Comparison of ENCODE assay signal across 10 cellular contexts in the genomic region with DNA sequence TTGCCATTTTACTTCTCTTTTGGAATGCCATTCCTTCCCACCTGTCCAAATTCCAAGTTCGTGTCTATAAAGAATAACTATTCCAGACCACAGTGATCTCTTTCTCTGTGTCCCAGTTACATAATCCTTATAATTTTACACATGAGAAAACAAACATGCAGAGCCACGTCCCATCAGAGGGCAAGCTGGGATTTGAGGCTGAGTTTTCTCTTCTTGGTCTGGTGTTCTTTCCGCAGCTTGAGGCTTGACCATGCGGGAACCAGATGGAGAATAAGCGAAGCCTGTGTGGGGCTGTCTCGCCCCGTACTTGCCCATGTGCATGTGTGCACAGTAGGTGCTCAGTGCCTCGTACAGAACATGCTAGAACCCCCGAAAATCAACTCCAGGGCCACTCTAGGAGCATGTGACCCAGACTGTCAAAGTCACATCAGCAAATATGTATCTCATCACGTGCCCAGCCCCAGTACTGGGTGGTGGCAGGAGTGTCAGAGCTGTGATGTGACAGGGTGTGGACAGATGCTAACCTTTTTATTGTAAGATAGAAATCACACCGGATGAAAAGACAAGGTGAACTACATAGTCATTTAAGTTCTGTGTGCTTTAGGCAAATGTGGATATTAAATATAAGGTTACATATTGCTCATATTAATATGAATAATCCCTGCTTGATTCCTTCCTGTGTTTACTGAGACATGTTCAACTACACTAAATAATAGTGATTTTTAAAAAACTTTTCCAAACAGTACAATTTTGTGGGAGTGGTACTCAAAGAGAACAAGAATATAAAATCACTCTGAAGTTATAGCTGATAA. TPM values are rescaled to one million over a fixed set of nuclear protein-coding genes. Genes with fewer than 3 reads are reported as not detected.
DNase-seq lines count a peak whose midpoint lies in the region; ATAC-seq, FAIRE-seq and TF ChIP-seq lines count a peak whose summit lies in the region.
"Had no signal": no experiment of that assay in that cellular context is flagged by ENCODE, and none has a peak within 500 bp of the region (broad histone marks: within the 10 kb centered on the region; RNA-seq: fewer than 3 reads in every experiment).

No MANE protein-coding gene starts in this region.

- peaks cover 13% of the 10 kb centered on the region for H3K36me3 Mint-ChIP-seq in astrocyte (ENCODE audit: low read depth, unreplicated experiment)

- H3K36me3 ChIP-seq in right atrium auricular region = no peaks in the 10 kb centered on the region
- peaks cover 0 to 54% (median 5%) of the 10 kb centered on the region in 9 donors for H3K36me3 ChIP-seq in heart right ventricle
- H3K36me3 ChIP-seq in astrocyte (ENCODE audit: insufficient read depth, low read length) = peaks cover 31% of the 10 kb centered on the region
- H3K36me3 ChIP-seq in upper lobe of left lung = peaks cover 0 to 39% (median 29%) of the 10 kb centered on the region in 4 donors
- H3K36me3 ChIP-seq in esophagus squamous epithelium = peaks cover 3 to 44% (median 8%) of the 10 kb centered on the region in 3 donors
- H3K36me3 ChIP-seq: MG63 had no signal

- WGBS in heart right ventricle, 2 donors = 62 to 67% methylated on average over 11 of the region's 11 CpGs
- WGBS in upper lobe of left lung, 2 donors = 58 to 69% methylated on average over 11 of the region's 11 CpGs
- WGBS in esophagus squamous epithelium, 2 donors = 54 to 60% methylated on average over 9 to 11 of the region's 11 CpGs

- no peak for TF ChIP-seq CTCF in right atrium auricular region (IDR thresholded peaks at IDR 0.05)
- TF ChIP-seq CTCF in heart right ventricle (IDR thresholded peaks at IDR 0.05) = no peak
- no peak for TF ChIP-seq CTCF in astrocyte (IDR thresholded peaks at IDR 0.05; ENCODE audit: insufficient read depth, low read depth, low read length)
- TF ChIP-seq CTCF in upper lobe of left lung (IDR thresholded peaks at IDR 0.05) = no peak
- TF ChIP-seq CTCF in esophagus squamous epithelium (IDR thresholded peaks at IDR 0.05) = no peak

- no peak overlapping the region for H3K27ac Mint-ChIP-seq in astrocyte (ENCODE audit: unreplicated experiment)

- H3K4me3 ChIP-seq in right atrium auricular region = no peak overlapping the region
- H3K4me3 ChIP-seq in heart right ventricle = no peak overlapping the region
- peak overlapping the region; percentile 77 for H3K4me3 ChIP-seq in astrocyte (ENCODE audit: insufficient read depth, low read depth, low read length)
- peak overlapping the region in 3 of 4 donors; percentile 67 to 99 (median 90) for H3K4me3 ChIP-seq in upper lobe of left lung
- H3K4me3 ChIP-seq in esophagus squamous epithelium = peak overlapping the region in 1 of 4 donors; percentile 0
- H3K4me3 ChIP-seq: MG63 had no signal

- peaks cover 72% of the 10 kb centered on the region for H4K20me1 ChIP-seq in astrocyte (ENCODE audit: insufficient read depth, low read length)

- peaks cover 30% of the 10 kb centered on the region for H3K4me1 Mint-ChIP-seq in astrocyte (ENCODE audit: low read depth, unreplicated experiment)

- no peak for TF ChIP-seq EP300 in upper lobe of left lung (IDR thresholded peaks at IDR 0.05)

- peak overlapping the region in 1 of 2 donors; percentile 10 for H3K27ac ChIP-seq in right atrium auricular region
- H3K27ac ChIP-seq in heart right ventricle = no peak overlapping the region
- no peak overlapping the region for H3K27ac ChIP-seq in astrocyte (ENCODE audit: low read depth, low read length)
- H3K27ac ChIP-seq in upper lobe of left lung = peak overlapping the region in 2 of 4 donors; percentile 12 to 16
- peak overlapping the region in 2 of 4 donors; percentile 27 to 98 for H3K27ac ChIP-seq in esophagus squamous epithelium

- H3K9me3 ChIP-seq in right atrium auricular region (no peaks in the 10 kb centered on the region), heart right ventricle (no peaks in the 10 kb centered on the region), astrocyte (ENCODE audit: insufficient read depth, low read depth, low read length) (no peaks in the 10 kb centered on the region), upper lobe of left lung (no peaks in the 10 kb centered on the region), esophagus squamous epithelium (no peaks in the 10 kb centered on the region)
- H3K9me3 ChIP-seq: MG63 had no signal

- peak overlapping the region; percentile 88 for H3K4me2 ChIP-seq in astrocyte (ENCODE audit: low read length)

- TF ChIP-seq POLR2A in upper lobe of left lung (IDR thresholded peaks at IDR 0.05) (no peak), esophagus squamous epithelium (IDR thresholded peaks at IDR 0.05) (no peak)

- H3K27me3 ChIP-seq in right atrium auricular region (no peaks in the 10 kb centered on the region), heart right ventricle (no peaks in the 10 kb centered on the region), astrocyte (ENCODE audit: insufficient read depth, low read length) (no peaks in the 10 kb centered on the region), upper lobe of left lung (no peaks in the 10 kb centered on the region), esophagus squamous epithelium (no peaks in the 10 kb centered on the region)
- H3K27me3 ChIP-seq: MG63 had no signal

- no peak for FAIRE-seq in astrocyte (lab: Jason Lieb, UNC)

- DNase-seq in right atrium auricular region (ENCODE audit: low spot score) (peak; percentile 50), heart right ventricle (no peak), astrocyte (ENCODE audit: low read depth) (no peak), left lobe of liver (ENCODE audit: low spot score) (peak; percentile 65), upper lobe of left lung (no peak), esophagus squamous epithelium (lab: John Stamatoyannopoulos, UW) (no peak)
- no peak for DNase-seq in stimulated activated CD4-positive, alpha-beta T cell treated with anti-CD3 and anti-CD28 coated beads, Interleukin-1b, Interleukin-23, amount 100 ng/mL, for 48 hours
- DNase-seq: effector CD8-positive, alpha-beta T cell; MG63 had no signal

- peak overlapping the region; percentile 55 for H3K9ac ChIP-seq in astrocyte (ENCODE audit: low read length)

- H3K27me3 Mint-ChIP-seq in astrocyte (ENCODE audit: low read depth, unreplicated experiment) = no peaks in the 10 kb centered on the region

- H3K4me3 Mint-ChIP-seq in astrocyte (ENCODE audit: unreplicated experiment) = peak overlapping the region; percentile 72

- H3K4me1 ChIP-seq in right atrium auricular region = peaks cover 0 to 26% of the 10 kb centered on the region in 2 donors
- H3K4me1 ChIP-seq in heart right ventricle = peaks cover 12 to 52% (median 36%) of the 10 kb centered on the region in 9 donors
- peaks cover 27% of the 10 kb centered on the region for H3K4me1 ChIP-seq in astrocyte (ENCODE audit: insufficient read depth, low read length)
- H3K4me1 ChIP-seq in upper lobe of left lung = peaks cover 17 to 42% (median 30%) of the 10 kb centered on the region in 4 donors
- peaks cover 12 to 49% (median 16%) of the 10 kb centered on the region in 3 donors for H3K4me1 ChIP-seq in esophagus squamous epithelium

- no peak for ATAC-seq in heart right ventricle
- peak; percentile 0 for ATAC-seq in left lobe of liver
- ATAC-seq in upper lobe of left lung (ENCODE audit: low FRiP score in 2 of 2) = no peak
- ATAC-seq in esophagus mucosa = no peak

- H3K79me2 ChIP-seq in astrocyte (ENCODE audit: insufficient read depth, low read length) = peaks cover 63% of the 10 kb centered on the region

- no peaks in the 10 kb centered on the region for H3K9me3 Mint-ChIP-seq in astrocyte (ENCODE audit: unreplicated experiment)

- no peak overlapping the region for H2AFZ ChIP-seq in astrocyte (ENCODE audit: low read depth, low read length)

- intact Hi-C loops in heart right ventricle (cut with DNase I) (loop anchor here in 2 of 10 donors (5.0 kb wide), 2 partner anchors 41 to 299 kb away; partner anchors contain the start of gene PAXIP1 (in 1 of the 2)), esophagus squamous epithelium (cut with DNase I) (no loop called here)

RNA-seq across cellular contexts. Expression of gene INSIG1, which starts 3.2 kb away (rescaled TPM):
- total RNA-seq in right atrium auricular region (10 to 100 TPM; 15.8 to 25.7 TPM), heart right ventricle (10 to 100 TPM in 7 of 10 donors, 1 to 10 TPM in 3; 5.9 to 16.3 (median 12.1) TPM), astrocyte (37.7 and 55.7 TPM in 2 replicates), left lobe of liver (208 TPM), upper lobe of left lung (100 to 1,000 TPM in 3 of 6 donors, 10 to 100 TPM in 3; 16.8 to 136 (median 100) TPM), esophagus squamous epithelium (10 to 100 TPM; 24.7 to 77.6 (median 64.6) TPM), esophagus mucosa (53.5 TPM)
- 10 to 100 TPM in 1 of 2 donors, 1 to 10 TPM in 1; 6.7 to 13.1 TPM for polyA plus RNA-seq in heart right ventricle

Comparison
In these comparisons a context has a peak if more than half of its experiments do, and no peak if none do; other contexts are left out.
1. DNase-seq: peak in right atrium auricular region (single experiment) and left lobe of liver (single experiment); none in heart right ventricle (0 of 2), astrocyte (single experiment), upper lobe of left lung (0 of 2), stimulated activated CD4-positive, alpha-beta T cell treated with anti-CD3 and anti-CD28 coated beads, Interleukin-1b, Interleukin-23, amount 100 ng/mL, for 48 hours (single experiment) and esophagus squamous epithelium (single experiment).
2. H3K4me3 ChIP-seq: peak in astrocyte (single experiment) and upper lobe of left lung (3 of 4); none in right atrium auricular region (0 of 2) and heart right ventricle (0 of 10).